ENCODE assay signal across 13 cellular contexts in genomic region chr11:114154271-114155047, GRCh38.
DNase-seq lines count a peak whose midpoint lies in the region; ATAC-seq and TF ChIP-seq lines count a peak whose summit lies in the region.
"Had no signal": no experiment of that assay in that cellular context is flagged by ENCODE, and none has a peak within 500 bp of the region (broad histone marks: within the 10 kb centered on the region; RNA-seq: fewer than 3 reads in every experiment).

No MANE protein-coding gene starts in this region.

- H3K4me2 ChIP-seq in trophoblast cell (ENCODE audit: low read length) = no peak overlapping the region

- peaks cover 5 to 10% of the 10 kb centered on the region in 2 experiments for H3K4me1 ChIP-seq in trophoblast cell (ENCODE audit: control insufficient read depth in 1 of 2, insufficient read depth in 2 of 2, low read length in 2 of 2)

- no peak overlapping the region for H3K23ac ChIP-seq in trophoblast cell (ENCODE audit: low read length)

- H3K9me3 Mint-ChIP-seq in activated naive CD8-positive, alpha-beta T cell treated with anti-CD3 and anti-CD28 coated beads, Interleukin-2, amount 10 ng/mL, durations not matched to agents 7 days and 5 days = peaks cover 5% of the 10 kb centered on the region
- H3K9me3 Mint-ChIP-seq in activated naive CD8-positive, alpha-beta T cell treated with anti-CD3 and anti-CD28 coated beads for 36 hours = no peaks in the 10 kb centered on the region
- H3K9me3 Mint-ChIP-seq: activated T-helper 2 cell treated with anti-CD3 and anti-CD28 coated beads, Interferon-gamma antibody, Interleukin-2, Interleukin-4, amounts not matched to agents 10 μg/mL and 5 μg/mL and 100 μg/mL, durations not matched to agents 14 hours and 24 hours and 36 hours; stimulated activated naive CD8-positive, alpha-beta T cell treated with anti-CD3 and anti-CD28 coated beads, Interleukin-15, amount 100 ng/mL, for 72 hours had no signal

- no peaks in the 10 kb centered on the region for H3K9me3 ChIP-seq in trophoblast cell (ENCODE audit: insufficient read depth, low read depth, low read length)

- H3K14ac ChIP-seq in trophoblast cell (ENCODE audit: low read length) = no peak overlapping the region

- H2BK120ac ChIP-seq in trophoblast cell (ENCODE audit: insufficient read depth, low read length, poor library complexity) = no peak overlapping the region

- no peak for DNase-seq in activated naive CD8-positive, alpha-beta T cell treated with anti-CD3 and anti-CD28 coated beads, Interleukin-2, amount 10 ng/mL, durations not matched to agents 7 days and 5 days
- no peak for DNase-seq in activated naive CD8-positive, alpha-beta T cell treated with anti-CD3 and anti-CD28 coated beads for 36 hours
- peak; percentile 88 to 91 for DNase-seq in foreskin fibroblast
- peak; percentile 16 to 68 for DNase-seq in trophoblast cell
- no peak for DNase-seq in nucleus accumbens (lab: John Stamatoyannopoulos, UW)
- no peak for DNase-seq in NCI-H82 treated with DMSO at 0.1 percent for 48 hours (lab: John Stamatoyannopoulos, UW; ENCODE audit: unreplicated experiment)
- DNase-seq in NCI-H510A (lab: John Stamatoyannopoulos, UW) = no peak
- no peak for DNase-seq in dermis blood vessel endothelial cell
- DNase-seq: effector memory CD4-positive, alpha-beta T cell; KG1; NCI-H82; stimulated activated naive CD8-positive, alpha-beta T cell treated with anti-CD3 and anti-CD28 coated beads, Interleukin-15, amount 100 ng/mL, for 72 hours had no signal

- H3K36me3 ChIP-seq in trophoblast cell (ENCODE audit: control insufficient read depth in 1 of 2, insufficient read depth in 2 of 2, low read length in 2 of 2) = no peaks in the 10 kb centered on the region

- H3K4me1 Mint-ChIP-seq in activated naive CD8-positive, alpha-beta T cell treated with anti-CD3 and anti-CD28 coated beads, Interleukin-2, amount 10 ng/mL, durations not matched to agents 7 days and 5 days = peaks cover 30% of the 10 kb centered on the region
- peaks cover 40% of the 10 kb centered on the region for H3K4me1 Mint-ChIP-seq in activated naive CD8-positive, alpha-beta T cell treated with anti-CD3 and anti-CD28 coated beads for 36 hours

- no peak overlapping the region for H3K9ac ChIP-seq in trophoblast cell (ENCODE audit: low read length)

- no peak for TF ChIP-seq CTCF in foreskin fibroblast (IDR thresholded peaks at IDR 0.05; ENCODE audit: low read depth, low read length)

- no peak overlapping the region for H4K91ac ChIP-seq in trophoblast cell (ENCODE audit: low read depth, low read length)

- no peaks in the 10 kb centered on the region for H3K27me3 Mint-ChIP-seq in activated naive CD8-positive, alpha-beta T cell treated with anti-CD3 and anti-CD28 coated beads, Interleukin-2, amount 10 ng/mL, durations not matched to agents 7 days and 5 days
- H3K27me3 Mint-ChIP-seq in activated naive CD8-positive, alpha-beta T cell treated with anti-CD3 and anti-CD28 coated beads for 36 hours = no peaks in the 10 kb centered on the region
- H3K27me3 Mint-ChIP-seq: stimulated activated naive CD8-positive, alpha-beta T cell treated with anti-CD3 and anti-CD28 coated beads, Interleukin-15, amount 100 ng/mL, for 72 hours had no signal

- H3K4me3 Mint-ChIP-seq in activated naive CD8-positive, alpha-beta T cell treated with anti-CD3 and anti-CD28 coated beads, Interleukin-2, amount 10 ng/mL, durations not matched to agents 7 days and 5 days = no peak overlapping the region
- H3K4me3 Mint-ChIP-seq in activated naive CD8-positive, alpha-beta T cell treated with anti-CD3 and anti-CD28 coated beads for 36 hours = no peak overlapping the region
- H3K4me3 Mint-ChIP-seq: stimulated activated naive CD8-positive, alpha-beta T cell treated with anti-CD3 and anti-CD28 coated beads, Interleukin-15, amount 100 ng/mL, for 72 hours had no signal

- WGBS in trophoblast cell (ENCODE audit: extremely low coverage, insufficient coverage, insufficient read length) = no CpG with 5 or more reads among the region's 5 CpGs

- H3K79me1 ChIP-seq in trophoblast cell (ENCODE audit: low read length) = peaks cover 5% of the 10 kb centered on the region

- H2AK5ac ChIP-seq in trophoblast cell (ENCODE audit: low read length) = no peak overlapping the region

- peaks cover 13% of the 10 kb centered on the region for H3K36me3 Mint-ChIP-seq in activated naive CD8-positive, alpha-beta T cell treated with anti-CD3 and anti-CD28 coated beads, Interleukin-2, amount 10 ng/mL, durations not matched to agents 7 days and 5 days
- no peaks in the 10 kb centered on the region for H3K36me3 Mint-ChIP-seq in activated naive CD8-positive, alpha-beta T cell treated with anti-CD3 and anti-CD28 coated beads for 36 hours

- no peak overlapping the region for H3K18ac ChIP-seq in trophoblast cell (ENCODE audit: low read length)

- no peaks in the 10 kb centered on the region for H3K79me2 ChIP-seq in trophoblast cell (ENCODE audit: control insufficient read depth, insufficient read depth, low read length, poor library complexity)

- no peak overlapping the region for H3K27ac ChIP-seq in trophoblast cell (ENCODE audit: low read depth, low read length)

- H3K27ac Mint-ChIP-seq in activated naive CD8-positive, alpha-beta T cell treated with anti-CD3 and anti-CD28 coated beads, Interleukin-2, amount 10 ng/mL, durations not matched to agents 7 days and 5 days = peak overlapping the region; percentile 26
- no peak overlapping the region for H3K27ac Mint-ChIP-seq in activated naive CD8-positive, alpha-beta T cell treated with anti-CD3 and anti-CD28 coated beads for 36 hours
- H3K27ac Mint-ChIP-seq: activated T-helper 2 cell treated with anti-CD3 and anti-CD28 coated beads, Interferon-gamma antibody, Interleukin-2, Interleukin-4, amounts not matched to agents 10 μg/mL and 5 μg/mL and 100 μg/mL, durations not matched to agents 14 hours and 24 hours and 36 hours had no signal

- H2BK12ac ChIP-seq in trophoblast cell (ENCODE audit: low read length) = no peak overlapping the region

- H3K4me3 ChIP-seq in foreskin fibroblast (ENCODE audit: low read depth in 1 of 2, low read length in 2 of 2) = no peak overlapping the region
- H3K4me3 ChIP-seq in trophoblast cell (ENCODE audit: low read depth, low read length) = no peak overlapping the region

- no peak overlapping the region for H4K12ac ChIP-seq in trophoblast cell (ENCODE audit: low read depth, low read length)

- H2BK5ac ChIP-seq in trophoblast cell (ENCODE audit: low read depth, low read length, poor library complexity) = no peak overlapping the region

- no peak overlapping the region for H4K8ac ChIP-seq in trophoblast cell (ENCODE audit: low read depth, low read length)

- POLR2A ChIA-PET in activated naive CD8-positive, alpha-beta T cell treated with anti-CD3 and anti-CD28 coated beads, Interleukin-2, amount 10 ng/mL, durations not matched to agents 7 days and 5 days (lab: Charles Lee) = no interaction called here

- no peak overlapping the region for H3K4ac ChIP-seq in trophoblast cell (ENCODE audit: low read depth, low read length)

- no peaks in the 10 kb centered on the region for H3K27me3 ChIP-seq in trophoblast cell (ENCODE audit: insufficient read depth, low read length)

- no peak for ATAC-seq in activated naive CD8-positive, alpha-beta T cell treated with anti-CD3 and anti-CD28 coated beads, Interleukin-2, amount 10 ng/mL, durations not matched to agents 7 days and 5 days (ENCODE audit: low read depth)
- ATAC-seq: stimulated activated naive CD8-positive, alpha-beta T cell treated with anti-CD3 and anti-CD28 coated beads, Interleukin-15, amount 100 ng/mL, for 72 hours had no signal

- H2AFZ ChIP-seq in trophoblast cell (ENCODE audit: insufficient read depth, low read length, poor library complexity) = no peak overlapping the region

Comparison
In these comparisons a context has a peak if more than half of its experiments do, and no peak if none do; other contexts are left out.
1. DNase-seq: peak in foreskin fibroblast (2 of 2) and trophoblast cell (2 of 2); none in activated naive CD8-positive, alpha-beta T cell treated with anti-CD3 and anti-CD28 coated beads, Interleukin-2, amount 10 ng/mL, durations not matched to agents 7 days and 5 days (single experiment), activated naive CD8-positive, alpha-beta T cell treated with anti-CD3 and anti-CD28 coated beads for 36 hours (single experiment), nucleus accumbens (0 of 56), NCI-H82 treated with DMSO at 0.1 percent for 48 hours (single experiment), NCI-H510A (single experiment) and dermis blood vessel endothelial cell (single experiment).